Comparison of ENCODE assay signal across 8 cellular contexts in the genomic region with DNA sequence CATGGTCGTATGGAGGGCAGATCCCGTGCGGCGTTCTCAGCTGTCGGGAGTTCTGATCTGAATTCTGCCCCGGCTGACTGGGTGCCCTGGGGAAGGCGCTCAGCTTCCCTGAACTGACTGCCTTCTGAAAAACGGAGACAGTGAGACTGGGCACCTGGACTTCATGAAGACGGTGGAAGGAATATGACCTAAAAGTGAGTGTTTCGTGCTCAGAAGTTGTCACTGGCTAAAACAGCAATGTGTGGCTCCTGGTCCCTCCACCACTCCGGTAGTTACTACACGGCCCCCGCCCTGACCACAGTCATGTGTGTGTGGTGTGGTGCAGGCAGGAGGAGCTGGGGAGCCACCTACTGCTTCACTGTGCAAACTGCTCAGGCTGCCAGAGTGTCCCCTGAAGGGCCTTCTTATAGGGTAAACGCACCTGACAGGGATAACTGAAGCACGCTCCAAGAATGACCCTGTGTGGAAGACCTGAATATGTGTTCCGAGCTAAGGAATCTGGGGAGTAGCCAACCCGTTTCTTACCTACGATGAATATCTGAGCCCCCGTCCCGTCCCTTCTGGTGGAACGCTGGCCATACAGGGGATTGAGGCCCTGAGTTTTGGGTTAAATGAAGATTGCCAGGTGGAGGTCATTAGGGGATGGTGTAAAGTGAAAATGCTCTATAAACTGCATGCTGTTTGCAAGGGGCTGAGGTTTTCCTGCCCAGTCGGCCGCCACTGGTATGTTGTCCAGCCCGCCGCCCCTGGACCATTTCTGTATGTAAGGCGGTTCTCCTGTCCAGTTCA. TPM values are rescaled to one million over a fixed set of nuclear protein-coding genes. Genes with fewer than 3 reads are reported as not detected.
DNase-seq lines count a peak whose midpoint lies in the region; ATAC-seq and TF ChIP-seq lines count a peak whose summit lies in the region.

No MANE protein-coding gene starts in this region.

- H3K27ac Mint-ChIP-seq in activated CD4-positive, alpha-beta memory T cell treated with anti-CD3 and anti-CD28 coated beads, Interleukin-2, amount 10 ng/mL, durations not matched to agents 7 days and 5 days, result no peak overlapping the region
- H3K27ac Mint-ChIP-seq in stimulated activated memory B cell treated with anti-CD40 and anti-IgM and Interleukin-4, amounts not matched to agents 10 μg/mL and 1 μg/mL and 100 μg/mL, for 72 hours, result no peak overlapping the region

- CTCF ChIA-PET in activated CD4-positive, alpha-beta memory T cell treated with anti-CD3 and anti-CD28 coated beads, Interleukin-2, amount 10 ng/mL, durations not matched to agents 7 days and 5 days (lab: Charles Lee), result interaction anchor here (0.6 to 3.7 kb wide), 9 partner anchors 12 to 412 kb away, joined by 3 to 22 read pairs (median 3); no protein-coding TSS in a partner anchor

- H2AFZ ChIP-seq in ACC112 (ENCODE audit: low read length, unreplicated experiment), result no peak overlapping the region

- H3K27me3 Mint-ChIP-seq in activated CD4-positive, alpha-beta memory T cell treated with anti-CD3 and anti-CD28 coated beads, Interleukin-2, amount 10 ng/mL, durations not matched to agents 7 days and 5 days, result peaks cover 33% of the 10 kb centered on the region
- peaks cover 57% of the 10 kb centered on the region for H3K27me3 Mint-ChIP-seq in stimulated activated memory B cell treated with anti-CD40 and anti-IgM and Interleukin-4, amounts not matched to agents 10 μg/mL and 1 μg/mL and 100 μg/mL, for 72 hours

- TF ChIP-seq CTCF in GM12875 (IDR thresholded peaks at IDR 0.05; ENCODE audit: borderline replicate concordance, insufficient read depth, low read depth, low read length) (peak; percentile 65), epithelial cell of proximal tubule (conservative IDR thresholded peaks at IDR 0.05; ENCODE audit: low read depth, low read length) (peak; percentile 81)

- H3K4me3 Mint-ChIP-seq in activated CD4-positive, alpha-beta memory T cell treated with anti-CD3 and anti-CD28 coated beads, Interleukin-2, amount 10 ng/mL, durations not matched to agents 7 days and 5 days, result no peak overlapping the region
- H3K4me3 Mint-ChIP-seq in stimulated activated memory B cell treated with anti-CD40 and anti-IgM and Interleukin-4, amounts not matched to agents 10 μg/mL and 1 μg/mL and 100 μg/mL, for 72 hours, result peak overlapping the region; percentile 3

- peaks cover 18% of the 10 kb centered on the region for H3K4me1 ChIP-seq in ACC112 (ENCODE audit: control insufficient read depth, insufficient read depth, low read length, unreplicated experiment)

- H3K4me3 ChIP-seq in ACC112 (ENCODE audit: low read depth, low read length), result peak overlapping the region; percentile 51; the same call in 1 of the 2 replicates
- no peak overlapping the region for H3K4me3 ChIP-seq in GM12875 (ENCODE audit: low read depth, low read length)
- peak overlapping the region; percentile 58 for H3K4me3 ChIP-seq in epithelial cell of proximal tubule (ENCODE audit: low read depth, low read length)

- peak; percentile 81 for ATAC-seq in stimulated activated memory B cell treated with anti-CD40 and anti-IgM and Interleukin-4, amounts not matched to agents 10 μg/mL and 1 μg/mL and 100 μg/mL, for 72 hours
- no peak for ATAC-seq in HG02759 (IDR thresholded peaks at IDR 0.05; ENCODE audit: unreplicated experiment)

- H3K27ac ChIP-seq in ACC112 (ENCODE audit: low read depth, low read length), result no peak overlapping the region

- H3K4me1 Mint-ChIP-seq in activated CD4-positive, alpha-beta memory T cell treated with anti-CD3 and anti-CD28 coated beads, Interleukin-2, amount 10 ng/mL, durations not matched to agents 7 days and 5 days, result peaks cover 18% of the 10 kb centered on the region
- peaks cover 11% of the 10 kb centered on the region for H3K4me1 Mint-ChIP-seq in stimulated activated memory B cell treated with anti-CD40 and anti-IgM and Interleukin-4, amounts not matched to agents 10 μg/mL and 1 μg/mL and 100 μg/mL, for 72 hours

- no peaks in the 10 kb centered on the region for H3K36me3 ChIP-seq in ACC112 (ENCODE audit: insufficient read depth, low read length)

- no peaks in the 10 kb centered on the region for H3K9me3 Mint-ChIP-seq in activated CD4-positive, alpha-beta memory T cell treated with anti-CD3 and anti-CD28 coated beads, Interleukin-2, amount 10 ng/mL, durations not matched to agents 7 days and 5 days
- H3K9me3 Mint-ChIP-seq in stimulated activated memory B cell treated with anti-CD40 and anti-IgM and Interleukin-4, amounts not matched to agents 10 μg/mL and 1 μg/mL and 100 μg/mL, for 72 hours, result no peaks in the 10 kb centered on the region

- POLR2A ChIA-PET in activated CD4-positive, alpha-beta memory T cell treated with anti-CD3 and anti-CD28 coated beads, Interleukin-2, amount 10 ng/mL, durations not matched to agents 7 days and 5 days (lab: Charles Lee), result no interaction called here

- peak; percentile 55 for DNase-seq in NCI-H2227 treated with DMSO at 0.1 percent for 48 hours (lab: John Stamatoyannopoulos, UW)
- peak; percentile 79 for DNase-seq in activated CD4-positive, alpha-beta memory T cell treated with anti-CD3 and anti-CD28 coated beads, Interleukin-2, amount 10 ng/mL, durations not matched to agents 7 days and 5 days
- no peak for DNase-seq in epithelial cell of proximal tubule (ENCODE audit: low read depth)
- peak; percentile 91 for DNase-seq in myocyte (ENCODE audit: low read depth)

- peaks cover 10% of the 10 kb centered on the region for H3K27me3 ChIP-seq in ACC112 (ENCODE audit: insufficient read depth, low read length)

- no peaks in the 10 kb centered on the region for H3K79me2 ChIP-seq in ACC112 (ENCODE audit: control insufficient read depth, insufficient read depth, low read length, unreplicated experiment)

- no peaks in the 10 kb centered on the region for H3K36me3 Mint-ChIP-seq in activated CD4-positive, alpha-beta memory T cell treated with anti-CD3 and anti-CD28 coated beads, Interleukin-2, amount 10 ng/mL, durations not matched to agents 7 days and 5 days (ENCODE audit: low read depth)
- H3K36me3 Mint-ChIP-seq in stimulated activated memory B cell treated with anti-CD40 and anti-IgM and Interleukin-4, amounts not matched to agents 10 μg/mL and 1 μg/mL and 100 μg/mL, for 72 hours, result no peaks in the 10 kb centered on the region

RNA-seq across cellular contexts. Expression of a gene that starts 0.6 kb away (rescaled TPM):
- not detected for total RNA-seq in activated CD4-positive, alpha-beta memory T cell treated with anti-CD3 and anti-CD28 coated beads, Interleukin-2, amount 10 ng/mL, durations not matched to agents 7 days and 5 days
- total RNA-seq in epithelial cell of proximal tubule, result 1.7 and 2.2 TPM in 2 replicates
- 113 and 161 TPM in 2 replicates for total RNA-seq in myocyte
- 43.9 TPM for polyA plus RNA-seq in myocyte (2012)

RNA-seq across cellular contexts. Expression of a gene that starts 30.4 kb away (rescaled TPM):
- not detected for total RNA-seq in activated CD4-positive, alpha-beta memory T cell treated with anti-CD3 and anti-CD28 coated beads, Interleukin-2, amount 10 ng/mL, durations not matched to agents 7 days and 5 days
- total RNA-seq in epithelial cell of proximal tubule, result 0.07 TPM in 1 of 2 replicates, not detected in the other
- not detected in 2 replicates for total RNA-seq in myocyte
- polyA plus RNA-seq in myocyte (2012), result not detected

Comparison
In these comparisons a context has a peak if more than half of its experiments do, and no peak if none do; other contexts are left out.
1. RNA of a gene that starts 0.6 kb away (total RNA-seq): 113 to 161 TPM in myocyte; 1.7 to 2.2 TPM in epithelial cell of proximal tubule and not detected in activated CD4-positive, alpha-beta memory T cell treated with anti-CD3 and anti-CD28 coated beads, Interleukin-2, amount 10 ng/mL, durations not matched to agents 7 days and 5 days; every median in the first group is over 10 times any median in the second.